21 cellular contexts compared by ENCODE assay signal in genomic region chr10:63439607-63440006, GRCh38.
"Had no signal": no experiment of that assay in that cellular context is flagged by ENCODE, and none has a peak within 500 bp of the region (broad histone marks: within the 10 kb centered on the region; RNA-seq: fewer than 3 reads in every experiment).

No MANE protein-coding gene starts in this region.

- H3K27ac ChIP-seq: HL-60, PC-9, Peyer's patch, SJCRH30 had no signal

- H2AFZ ChIP-seq: PC-9 had no signal

- H3K9me3 ChIP-seq: Peyer's patch, SJCRH30 had no signal

- ATAC-seq: Right ventricle myocardium inferior had no signal

- DNase-seq: KBM-7, MV-4-11, NCI-H1048, NCI-H1105, NCI-H1417, NCI-H1436 treated with DMSO at 0.1 percent for 48 hours, NCI-H1694, NCI-H187 treated with DMSO at 0.1 percent for 48 hours, NCI-H2029 treated with DMSO at 0.1 percent for 48 hours, NCI-H2171 treated with DMSO at 0.1 percent for 48 hours, NCI-H345, NCI-H524, NCI-H526 treated with DMSO at 0.1 percent for 48 hours, NCI-H774, Peyer's patch, SHP77 treated with DMSO at 0.1 percent for 48 hours, SJCRH30 had no signal

- H3K27me3 ChIP-seq: Peyer's patch, SJCRH30 had no signal

- H3K36me3 ChIP-seq: Peyer's patch, SJCRH30 had no signal

- H3K4me2 ChIP-seq: PC-9 had no signal

- H3K4me1 ChIP-seq: SJCRH30 had no signal

- FAIRE-seq: HTR-8/SVneo had no signal

- H3K4me3 ChIP-seq: PC-9, Peyer's patch, SJCRH30 had no signal
